27 cellular contexts compared by ENCODE assay signal in the genomic region with DNA sequence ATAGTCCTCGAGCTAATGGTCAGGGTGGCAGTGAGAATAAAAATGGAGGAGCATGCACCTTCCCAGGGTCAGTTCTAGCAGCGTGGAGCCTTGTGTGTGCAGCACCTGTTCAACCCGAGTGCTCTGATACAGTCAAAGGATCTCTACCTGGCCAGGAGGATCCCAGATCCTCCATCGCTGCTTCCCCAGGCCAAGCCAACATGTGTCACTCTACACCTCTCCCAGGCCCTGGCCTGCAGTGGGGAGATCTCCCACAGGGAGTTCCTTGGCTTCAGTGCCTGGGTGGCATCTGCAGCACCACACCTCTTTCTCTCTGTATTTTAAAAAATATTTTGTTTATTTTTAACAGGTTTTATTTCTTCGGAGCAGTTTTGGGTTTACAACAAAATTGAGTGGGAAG.
"Had no signal": no experiment of that assay in that cellular context is flagged by ENCODE, and none has a peak within 500 bp of the region (broad histone marks: within the 10 kb centered on the region; RNA-seq: fewer than 3 reads in every experiment).

No MANE protein-coding gene starts in this region.

- H3K4me1 ChIP-seq: uterus had no signal

- H3K27ac ChIP-seq: left ventricle myocardium inferior, ovary, skin epidermis, suprapubic skin, thoracic aorta, tibial artery, uterus had no signal

- DNase-seq: hypothalamus; immature natural killer cell; kidney; left ventricle myocardium inferior; mesendoderm; naive B cell; natural killer cell; ovary; retina; right cardiac atrium; stimulated activated CD4-positive, alpha-beta T cell treated with anti-CD3 and anti-CD28 coated beads, Interleukin-12 subunit alpha, Interleukin-12 subunit beta, amount 100 ng/mL, for 4 hours; stimulated activated CD4-positive, alpha-beta T cell treated with anti-CD3 and anti-CD28 coated beads, Interleukin-15, amount 100 ng/mL, for 24 hours; stimulated activated CD4-positive, alpha-beta T cell treated with anti-CD3 and anti-CD28 coated beads, Interleukin-2, amount 100 ng/mL, for 24 hours; stimulated activated CD4-positive, alpha-beta T cell treated with anti-CD3 and anti-CD28 coated beads, Interleukin-4, amount 100 ng/mL, for 1 hour; stimulated activated naive CD4-positive, alpha-beta T cell; tibial artery; trophoblast cell; uterus had no signal

- H3K27me3 Mint-ChIP-seq: progenitor cell of endocrine pancreas had no signal

- H3K9me3 Mint-ChIP-seq: mesothelial cell of epicardium; natural killer cell; stimulated activated naive CD8-positive, alpha-beta T cell treated with anti-CD3 and anti-CD28 coated beads, Interleukin-15, Interleukin-2, amounts not matched to agents 100 ng/mL and 50 ng/mL, for 24 hours had no signal

- H3K27me3 ChIP-seq: ovary, suprapubic skin, tibial artery, uterus had no signal

- ATAC-seq: right cardiac atrium, sciatic nerve had no signal

- H3K4me1 Mint-ChIP-seq: immature natural killer cell, mesothelial cell of epicardium, natural killer cell had no signal

- H3K9me3 ChIP-seq: left ventricle myocardium inferior, ovary, suprapubic skin, thoracic aorta, tibial artery, uterus had no signal

- H3K4me3 Mint-ChIP-seq: immature natural killer cell; mesothelial cell of epicardium; natural killer cell; stimulated activated naive CD8-positive, alpha-beta T cell treated with anti-CD3 and anti-CD28 coated beads, Interleukin-15, Interleukin-2, amounts not matched to agents 100 ng/mL and 50 ng/mL, for 24 hours had no signal

- H3K27ac Mint-ChIP-seq: immature natural killer cell; mesothelial cell of epicardium; natural killer cell; progenitor cell of endocrine pancreas; stimulated activated naive CD8-positive, alpha-beta T cell treated with anti-CD3 and anti-CD28 coated beads, Interleukin-15, Interleukin-2, amounts not matched to agents 100 ng/mL and 50 ng/mL, for 24 hours had no signal

- H3K36me3 Mint-ChIP-seq: immature natural killer cell, mesothelial cell of epicardium, natural killer cell had no signal

- H3K36me3 ChIP-seq: left ventricle myocardium inferior, ovary, suprapubic skin, thoracic aorta, tibial artery, uterus had no signal

- H3K4me3 ChIP-seq: left ventricle myocardium inferior, lung, ovary, skin epidermis, suprapubic skin, thoracic aorta, tibial artery, uterus had no signal

- FAIRE-seq: islet of Langerhans, kidney had no signal
